In the genomic region with DNA sequence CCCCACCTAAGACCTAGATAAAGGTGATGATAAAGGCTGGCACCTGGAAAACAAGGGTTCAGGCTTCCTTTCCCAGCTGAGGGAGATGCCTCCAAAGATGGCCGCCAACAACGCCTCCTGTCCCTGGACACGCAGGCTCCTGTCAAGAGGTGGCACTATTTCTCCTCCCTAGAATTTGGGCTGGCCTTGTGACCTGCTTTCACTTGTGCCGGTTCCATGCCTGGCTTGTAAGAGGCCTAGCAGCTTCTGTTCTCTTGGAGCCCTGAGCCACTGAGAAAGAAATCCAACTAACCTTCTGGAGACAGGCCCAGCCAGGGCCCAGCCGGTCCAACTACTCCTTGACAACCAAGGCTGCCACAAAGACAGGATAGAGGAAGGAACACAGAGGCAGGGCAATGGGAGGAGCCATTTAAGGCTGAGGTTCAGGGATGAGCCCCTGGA, we compare ENCODE assay signal across 8 cellular contexts.
DNase-seq lines count a peak whose midpoint lies in the region; ATAC-seq and TF ChIP-seq lines count a peak whose summit lies in the region.

No MANE protein-coding gene starts in this region.

- TF ChIP-seq CTCF in right lobe of liver (IDR thresholded peaks at IDR 0.05), result peak; percentile 52 to 71 (median 58)

- peak; percentile 59 for DNase-seq in GM04504 (ENCODE audit: low read depth)
- DNase-seq in NCI-H146 treated with DMSO at 0.1 percent for 48 hours (lab: John Stamatoyannopoulos, UW; ENCODE audit: unreplicated experiment), result peak; percentile 68
- DNase-seq in activated CD4-positive, alpha-beta T cell treated with anti-CD3 and anti-CD28 coated beads for 48 hours, result peak; percentile 75
- peak; percentile 61 for DNase-seq in dermis blood vessel endothelial cell
- peak; percentile 45 to 75 (median 69) for DNase-seq in right lobe of liver
- DNase-seq in stimulated activated CD8-positive, alpha-beta memory T cell treated with anti-CD3 and anti-CD28 coated beads, Interleukin-15, amount 100 ng/mL, for 1 hour (ENCODE audit: low read depth), result peak; percentile 9

- no peaks in the 10 kb centered on the region for H3K27me3 ChIP-seq in right lobe of liver

- 0% methylated on average over 1 of the region's 5 CpGs for WGBS in right lobe of liver (ENCODE audit: insufficient coverage, low coverage, low lambda C conversion rate, missing lambda C conversion rate)

- intact Hi-C loops in right lobe of liver (cut with DNase I), result no loop called here

- H3K4me1 ChIP-seq in right lobe of liver, result no peaks in the 10 kb centered on the region

- no peak overlapping the region for H3K27ac ChIP-seq in right lobe of liver

- no peak overlapping the region for H3K4me3 ChIP-seq in right lobe of liver

- TF ChIP-seq POLR2A in right lobe of liver (IDR thresholded peaks at IDR 0.05), result no peak

- H3K36me3 ChIP-seq in right lobe of liver, result no peaks in the 10 kb centered on the region

- H3K9me3 ChIP-seq in right lobe of liver, result no peaks in the 10 kb centered on the region

- ATAC-seq in right lobe of liver, result peak; percentile 95 to 99 (median 98)
- ATAC-seq in GM18868 (IDR thresholded peaks at IDR 0.05; ENCODE audit: unreplicated experiment), result no peak
- ATAC-seq in HG03520 (IDR thresholded peaks at IDR 0.05; ENCODE audit: unreplicated experiment), result no peak

Comparison
In these comparisons a context has a peak if more than half of its experiments do, and no peak if none do; other contexts are left out.
1. DNase-seq: peak in every context shown above with its lines; median percentile 75 in activated CD4-positive, alpha-beta T cell treated with anti-CD3 and anti-CD28 coated beads for 48 hours; 69 in right lobe of liver; 68 in NCI-H146 treated with DMSO at 0.1 percent for 48 hours; 61 in dermis blood vessel endothelial cell; 59 in GM04504; 9 in stimulated activated CD8-positive, alpha-beta memory T cell treated with anti-CD3 and anti-CD28 coated beads, Interleukin-15, amount 100 ng/mL, for 1 hour.
2. ATAC-seq: peak in right lobe of liver (4 of 4); none in GM18868 (single experiment) and HG03520 (single experiment).